ENCODE assay signal across 16 cellular contexts in genomic region chr1:100511058-100511457, GRCh38. TPM values are rescaled to one million over a fixed set of nuclear protein-coding genes. Genes with fewer than 3 reads are reported as not detected.
"Had no signal": no experiment of that assay in that cellular context is flagged by ENCODE, and none has a peak within 500 bp of the region (broad histone marks: within the 10 kb centered on the region; RNA-seq: fewer than 3 reads in every experiment).

No MANE protein-coding gene starts in this region.

- H3K4me3 ChIP-seq: body of pancreas, gastroesophageal sphincter, left lung, tibial nerve had no signal

- H3K27ac ChIP-seq: body of pancreas, gastroesophageal sphincter had no signal

- DNase-seq: body of pancreas; cortex of kidney; effector CD8-positive, alpha-beta T cell; islet precursor cell; left lung; natural killer cell; nucleus accumbens; right cardiac atrium; stimulated activated CD4-positive, alpha-beta T cell treated with anti-CD3 and anti-CD28 coated beads, Interleukin-1b, Interleukin-23, amount 100 ng/mL, for 48 hours; stimulated activated naive B cell treated with anti-CD40 and anti-IgM and Interleukin-4, amounts not matched to agents 10 μg/mL and 1 μg/mL and 100 μg/mL, for 72 hours had no signal

- H3K27me3 ChIP-seq: body of pancreas, gastroesophageal sphincter, left lung, tibial nerve had no signal

- H3K4me1 ChIP-seq: body of pancreas, gastroesophageal sphincter had no signal

- ATAC-seq: body of pancreas; gastroesophageal sphincter; left lung; natural killer cell; right cardiac atrium; stimulated activated naive B cell treated with anti-CD40 and anti-IgM and Interleukin-4, amounts not matched to agents 10 μg/mL and 1 μg/mL and 100 μg/mL, for 72 hours; WTC11 had no signal

- H3K9me3 ChIP-seq: body of pancreas, gastroesophageal sphincter, left lung, tibial nerve had no signal

RNA-seq across cellular contexts. Expression of gene GPR88, which starts 26.9 kb away (rescaled TPM):
- total RNA-seq: activated CD4-positive, alpha-beta T cell treated with anti-CD3 and anti-CD28 coated beads, Interleukin-2, amount 10 ng/mL, durations not matched to agents 24 days and 14 days; fibroblast of lung; progenitor cell of endocrine pancreas; WTC11 had no signal
